Comparison of ENCODE assay signal across 28 cellular contexts in the genomic region with DNA sequence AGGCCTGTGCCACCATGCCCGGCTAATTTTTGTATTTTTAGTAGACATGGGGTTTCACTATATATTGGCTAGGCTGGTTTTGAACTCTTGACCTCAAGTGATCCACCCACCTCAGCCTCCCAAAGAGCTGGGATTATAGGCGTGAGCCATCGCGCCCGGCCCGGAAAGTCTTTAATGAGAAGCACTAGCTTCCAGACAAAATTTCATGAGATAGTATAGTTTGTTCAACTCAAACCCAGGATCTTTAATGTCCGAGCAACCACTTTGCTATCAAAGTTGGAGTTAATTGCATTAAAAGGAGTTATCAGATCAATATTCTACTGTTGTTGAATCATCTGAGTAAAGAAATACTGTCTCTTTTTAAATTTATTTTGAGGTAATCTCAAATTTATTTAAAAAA.
"Had no signal": no experiment of that assay in that cellular context is flagged by ENCODE, and none has a peak within 500 bp of the region (broad histone marks: within the 10 kb centered on the region; RNA-seq: fewer than 3 reads in every experiment).

No MANE protein-coding gene starts in this region.

- H3K9me3 Mint-ChIP-seq: activated CD4-positive, alpha-beta memory T cell treated with anti-CD3 and anti-CD28 coated beads, Interleukin-2, amount 10 ng/mL, durations not matched to agents 7 days and 5 days; activated naive CD4-positive, alpha-beta T cell treated with anti-CD3 and anti-CD28 coated beads, Interleukin-2, amount 50 U/mL, for 72 hours; activated naive CD8-positive, alpha-beta T cell treated with anti-CD3 and anti-CD28 coated beads, Interleukin-2, amount 10 ng/mL, durations not matched to agents 7 days and 5 days; activated T-cell treated with anti-CD3 and anti-CD28 coated beads, Interleukin-2, amount 50 U/mL, for 24 hours; activated T-cell treated with anti-CD3 and anti-CD28 coated beads, Interleukin-2, amount 50 U/mL, for 72 hours; T-cell; T-helper 1 cell treated with Interleukin-12 subunit alpha and Interleukin-12 subunit beta and Interleukin-4 antibody, amounts not matched to agents 30 μg/mL and 1 μg/mL, for 36 hours had no signal

- H3K27ac Mint-ChIP-seq: activated CD4-positive, alpha-beta memory T cell treated with anti-CD3 and anti-CD28 coated beads, Interleukin-2, amount 10 ng/mL, durations not matched to agents 7 days and 5 days; activated CD4-positive, alpha-beta T cell treated with anti-CD3 and anti-CD28 coated beads, Interleukin-2, amount 10 ng/mL, durations not matched to agents 7 days and 5 days; activated naive CD4-positive, alpha-beta T cell treated with anti-CD3 and anti-CD28 coated beads, Interleukin-2, amount 50 U/mL, for 72 hours; activated naive CD8-positive, alpha-beta T cell treated with anti-CD3 and anti-CD28 coated beads, Interleukin-2, amount 10 ng/mL, durations not matched to agents 7 days and 5 days; activated T-cell treated with anti-CD3 and anti-CD28 coated beads, Interleukin-2, amount 50 U/mL, for 24 hours; T-cell; T-helper 1 cell treated with Interleukin-12 subunit alpha and Interleukin-12 subunit beta and Interleukin-4 antibody, amounts not matched to agents 30 μg/mL and 1 μg/mL, for 36 hours; T-helper 2 cell treated with Interferon-gamma antibody and Interleukin-4, amounts not matched to agents 5 μg/mL and 100 μg/mL, for 36 hours had no signal

- DNase-seq: activated CD4-positive, alpha-beta memory T cell treated with anti-CD3 and anti-CD28 coated beads, Interleukin-2, amount 10 ng/mL, durations not matched to agents 7 days and 5 days; activated CD4-positive, alpha-beta T cell treated with anti-CD3 and anti-CD28 coated beads for 1 hour; activated CD4-positive, alpha-beta T cell treated with anti-CD3 and anti-CD28 coated beads for 4 hours; activated CD4-positive, alpha-beta T cell treated with anti-CD3 and anti-CD28 coated beads, Interleukin-2, amount 10 ng/mL, durations not matched to agents 7 days and 5 days; activated CD4-positive, alpha-beta T cell treated with anti-CD3 and anti-CD28 coated beads, Interleukin-2, amount 50 U/mL, for 4 hours; activated CD8-positive, alpha-beta memory T cell treated with anti-CD3 and anti-CD28 coated beads, Interleukin-2, amount 50 U/mL, for 48 hours; activated effector memory CD4-positive, alpha-beta T cell treated with Interleukin-2 at 50 U/mL for 16 hours; activated gamma-delta T cell treated with Interleukin-2 at 50 U/mL for 16 hours; activated naive CD4-positive, alpha-beta T cell treated with Interleukin-2 at 50 U/mL for 16 hours; activated naive CD8-positive, alpha-beta T cell treated with anti-CD3 and anti-CD28 coated beads, Interleukin-2, amount 10 ng/mL, durations not matched to agents 7 days and 5 days; activated T-cell treated with anti-CD3 and anti-CD28 coated beads for 4 hours; activated T-cell treated with anti-CD3 and anti-CD28 coated beads, Interleukin-2, amount 50 U/mL, for 24 hours; activated T-cell treated with anti-CD3 and anti-CD28 coated beads, Interleukin-2, amount 50 U/mL, for 72 hours; caudate nucleus; cortex of kidney; dermis blood vessel endothelial cell; effector CD4-positive, alpha-beta T cell; esophagus squamous epithelium; foreskin melanocyte; head of caudate nucleus; hippocampal formation; T-cell; T1000 had no signal

- H3K27ac ChIP-seq: ascending aorta, epithelial cell of prostate, esophagus squamous epithelium had no signal

- H3K27me3 ChIP-seq: ascending aorta, esophagus squamous epithelium had no signal

- ATAC-seq: activated naive CD4-positive, alpha-beta T cell treated with anti-CD3 and anti-CD28 coated beads, Interleukin-2, amount 50 U/mL, for 72 hours; activated T-cell treated with anti-CD3 and anti-CD28 coated beads, Interleukin-2, amount 50 U/mL, for 72 hours; T-cell had no signal

- H3K27me3 Mint-ChIP-seq: activated CD4-positive, alpha-beta memory T cell treated with anti-CD3 and anti-CD28 coated beads, Interleukin-2, amount 10 ng/mL, durations not matched to agents 7 days and 5 days; activated CD4-positive, alpha-beta T cell treated with anti-CD3 and anti-CD28 coated beads, Interleukin-2, amount 10 ng/mL, durations not matched to agents 7 days and 5 days; activated naive CD8-positive, alpha-beta T cell treated with anti-CD3 and anti-CD28 coated beads, Interleukin-2, amount 10 ng/mL, durations not matched to agents 7 days and 5 days; activated T-cell treated with anti-CD3 and anti-CD28 coated beads, Interleukin-2, amount 50 U/mL, for 24 hours; T-cell had no signal

- H3K9me3 ChIP-seq: ascending aorta, esophagus squamous epithelium had no signal

- H3K4me3 Mint-ChIP-seq: activated CD4-positive, alpha-beta memory T cell treated with anti-CD3 and anti-CD28 coated beads, Interleukin-2, amount 10 ng/mL, durations not matched to agents 7 days and 5 days; activated CD4-positive, alpha-beta T cell treated with anti-CD3 and anti-CD28 coated beads, Interleukin-2, amount 10 ng/mL, durations not matched to agents 7 days and 5 days; activated naive CD8-positive, alpha-beta T cell treated with anti-CD3 and anti-CD28 coated beads, Interleukin-2, amount 10 ng/mL, durations not matched to agents 7 days and 5 days; activated T-cell treated with anti-CD3 and anti-CD28 coated beads, Interleukin-2, amount 50 U/mL, for 24 hours; activated T-cell treated with anti-CD3 and anti-CD28 coated beads, Interleukin-2, amount 50 U/mL, for 72 hours; T-helper 1 cell treated with Interleukin-12 subunit alpha and Interleukin-12 subunit beta and Interleukin-4 antibody, amounts not matched to agents 30 μg/mL and 1 μg/mL, for 36 hours; T-helper 2 cell treated with Interferon-gamma antibody and Interleukin-4, amounts not matched to agents 5 μg/mL and 100 μg/mL, for 36 hours had no signal

- H3K4me3 ChIP-seq: ascending aorta, esophagus squamous epithelium had no signal
